ENCODE assay signal across 10 cellular contexts in genomic region chr4:155543126-155543765, GRCh38.
DNase-seq lines count a peak whose midpoint lies in the region; ATAC-seq, FAIRE-seq and TF ChIP-seq lines count a peak whose summit lies in the region.
"Had no signal": no experiment of that assay in that cellular context is flagged by ENCODE, and none has a peak within 500 bp of the region (broad histone marks: within the 10 kb centered on the region; RNA-seq: fewer than 3 reads in every experiment).

No MANE protein-coding gene starts in this region.

- POLR2A ChIA-PET in HepG2 (lab: Yijun Ruan, JAX): no interaction called here

- intact Hi-C loops in sigmoid colon (cut with DNase I): no loop called here
- intact Hi-C loops in HepG2 (cut with micrococcal nuclease; ENCODE audit: unreplicated experiment): no loop called here

- H3K9ac ChIP-seq in HepG2 (ENCODE audit: insufficient read depth, low read depth, low read length): no peak overlapping the region

- no peaks in the 10 kb centered on the region for H4K20me1 ChIP-seq in HepG2 (ENCODE audit: insufficient read depth, low read length)

- peak; percentile 32 for ATAC-seq in GM19468 (IDR thresholded peaks at IDR 0.05; ENCODE audit: extremely low read depth, unreplicated experiment)
- peak; percentile 90 for ATAC-seq in HG03432 (IDR thresholded peaks at IDR 0.05; ENCODE audit: unreplicated experiment)
- ATAC-seq in HepG2: no peak

- no peak overlapping the region for H3K4me2 ChIP-seq in HepG2 (ENCODE audit: low read depth, low read length)

- TF ChIP-seq EP300 in sigmoid colon (IDR thresholded peaks at IDR 0.05) (no peak), HepG2 (IDR thresholded peaks at IDR 0.05; ENCODE audit: low read depth in 2 of 2, low read length in 2 of 2) (no peak), HepG2 (CRISPR knock-in tag; IDR thresholded peaks at IDR 0.05; ENCODE audit: borderline replicate concordance) (no peak)

- H3K27me3 ChIP-seq in sigmoid colon: no peaks in the 10 kb centered on the region
- H3K27me3 ChIP-seq in HepG2 (ENCODE audit: control insufficient read depth in 1 of 2, insufficient read depth in 2 of 2, low read length in 2 of 2): no peaks in the 10 kb centered on the region
- H3K27me3 ChIP-seq: colonic mucosa had no signal

- TF ChIP-seq POLR2A in sigmoid colon (IDR thresholded peaks at IDR 0.05): no peak
- no peak for TF ChIP-seq POLR2A in HepG2 (IDR thresholded peaks at IDR 0.05; ENCODE audit: insufficient read depth in 1 of 2, low read depth in 2 of 2, low read length in 2 of 2)

- H3K4me1 ChIP-seq in sigmoid colon (peaks cover 0 to 5% (median 0%) of the 10 kb centered on the region in 4 donors), HepG2 (ENCODE audit: insufficient read depth, low read length) (no peaks in the 10 kb centered on the region)
- H3K4me1 ChIP-seq: colonic mucosa had no signal

- TF ChIP-seq RAD21 in HepG2 (CRISPR knock-in tag; IDR thresholded peaks at IDR 0.05): no peak

- in situ Hi-C loops in HepG2 (cut with HindIII; ENCODE audit: extremely low pct_ligation_motif_present, low pct_unique_long_range_greater_than_20kb): no loop called here

- H3K4me3 ChIP-seq in sigmoid colon (no peak overlapping the region), HepG2 (replicated peaks in 1 of 3; ENCODE audit: insufficient read depth in 1 of 3, low read depth in 2 of 3, low read length in 3 of 3) (no peak overlapping the region)
- H3K4me3 ChIP-seq: colonic mucosa had no signal

- no peaks in the 10 kb centered on the region for H3K79me2 ChIP-seq in HepG2 (ENCODE audit: insufficient read depth, low read length)

- H3K9me3 ChIP-seq in sigmoid colon (no peaks in the 10 kb centered on the region), HepG2 (ENCODE audit: low read length) (no peaks in the 10 kb centered on the region)
- H3K9me3 ChIP-seq: colonic mucosa had no signal

- no peaks in the 10 kb centered on the region for H3K36me3 ChIP-seq in sigmoid colon
- no peaks in the 10 kb centered on the region for H3K36me3 ChIP-seq in HepG2 (replicated peaks in 1 of 2; ENCODE audit: control insufficient read depth in 1 of 2, insufficient read depth in 2 of 2, low read length in 2 of 2)
- H3K36me3 ChIP-seq: colonic mucosa had no signal

- BruUV-seq in HepG2 (replicated peaks; lab: Mats Ljungman, UMichigan): no TSS peak

- H2AFZ ChIP-seq in HepG2 (ENCODE audit: low read length): no peak overlapping the region

- 38 to 53% methylated on average over 3 of the region's 3 CpGs for WGBS in sigmoid colon, 2 donors
- WGBS in HepG2 (ENCODE audit: low lambda C conversion rate): 0% methylated on average over 3 of the region's 3 CpGs

- no peak overlapping the region for H3K27ac ChIP-seq in sigmoid colon
- no peak overlapping the region for H3K27ac ChIP-seq in HepG2 (ENCODE audit: extremely low read length, insufficient read depth, low read length)
- H3K27ac ChIP-seq: colonic mucosa had no signal

- no peak for FAIRE-seq in HepG2 (lab: Jason Lieb, UNC)
- FAIRE-seq: kidney had no signal

- DNase-seq in Daoy (ENCODE audit: low read depth) (peak; percentile 57), fibroblast of peridontal ligament (ENCODE audit: extremely low read depth) (peak; percentile 22), GM10266 (ENCODE audit: extremely low spot score) (no peak), sigmoid colon (no peak), SW480 (ENCODE audit: low spot score) (no peak), HepG2 (ENCODE audit: low spot score) (no peak)
- DNase-seq: colonic mucosa, kidney had no signal

- TF ChIP-seq CTCF in GM10266 (IDR thresholded peaks at IDR 0.05; ENCODE audit: control insufficient read depth, insufficient read depth, low read depth, missing control alignments): no peak
- no peak for TF ChIP-seq CTCF in sigmoid colon (IDR thresholded peaks at IDR 0.05)
- TF ChIP-seq CTCF in HepG2 (CRISPR knock-in tag; IDR thresholded peaks at IDR 0.05): no peak

- CTCF ChIA-PET in HepG2 (lab: Yijun Ruan, JAX; ENCODE audit: low intra/inter-chr PET ratio, low total read pairs): no interaction called here

TF ChIP-seq in HepG2, 621 proteins besides CTCF, POLR2A, EP300 and RAD21:
- TF ChIP-seq ZMAT3 (CRISPR knock-in tag; conservative IDR thresholded peaks at IDR 0.05) (no peak), JUNB (CRISPR knock-in tag; IDR thresholded peaks at IDR 0.05; ENCODE audit: borderline replicate concordance) (no peak), ZNF777 (CRISPR knock-in tag; IDR thresholded peaks at IDR 0.05) (no peak), ZNF143 (CRISPR knock-in tag; IDR thresholded peaks at IDR 0.05) (no peak), KDM5A (IDR thresholded peaks at IDR 0.05; ENCODE audit: borderline replicate concordance, low read length) (no peak), NAIF1 (CRISPR knock-in tag; IDR thresholded peaks at IDR 0.05; ENCODE audit: borderline replicate concordance) (no peak), ZNF282 (IDR thresholded peaks at IDR 0.05; ENCODE audit: partially characterized antibody) (no peak), SP4 (CRISPR knock-in tag; IDR thresholded peaks at IDR 0.05) (no peak), ZNF660 (CRISPR knock-in tag; IDR thresholded peaks at IDR 0.05; ENCODE audit: borderline replicate concordance, low read depth) (no peak), NR2F1 (CRISPR knock-in tag; IDR thresholded peaks at IDR 0.05) (no peak), ZBED4 (CRISPR knock-in tag; IDR thresholded peaks at IDR 0.05; ENCODE audit: borderline replicate concordance) (no peak), ZNF10 (CRISPR knock-in tag; IDR thresholded peaks at IDR 0.05; ENCODE audit: borderline replicate concordance, low read depth) (no peak), MXD3 (CRISPR knock-in tag; IDR thresholded peaks at IDR 0.05) (no peak), REL (CRISPR knock-in tag; conservative IDR thresholded peaks at IDR 0.05) (no peak), PHF5A (CRISPR knock-in tag; IDR thresholded peaks at IDR 0.05; ENCODE audit: low read depth, unreplicated experiment) (no peak), BRD4 (CRISPR knock-in tag; IDR thresholded peaks at IDR 0.05) (no peak), REXO4 (CRISPR knock-in tag; IDR thresholded peaks at IDR 0.05; ENCODE audit: borderline replicate concordance) (no peak)
- TF ChIP-seq, protein P1, sequence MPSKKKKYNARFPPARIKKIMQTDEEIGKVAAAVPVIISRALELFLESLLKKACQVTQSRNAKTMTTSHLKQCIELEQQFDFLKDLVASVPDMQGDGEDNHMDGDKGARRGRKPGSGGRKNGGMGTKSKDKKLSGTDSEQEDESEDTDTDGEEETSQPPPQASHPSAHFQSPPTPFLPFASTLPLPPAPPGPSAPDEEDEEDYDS (CRISPR knock-in tag; IDR thresholded peaks at IDR 0.05): no peak
- TF ChIP-seq, protein P2, sequence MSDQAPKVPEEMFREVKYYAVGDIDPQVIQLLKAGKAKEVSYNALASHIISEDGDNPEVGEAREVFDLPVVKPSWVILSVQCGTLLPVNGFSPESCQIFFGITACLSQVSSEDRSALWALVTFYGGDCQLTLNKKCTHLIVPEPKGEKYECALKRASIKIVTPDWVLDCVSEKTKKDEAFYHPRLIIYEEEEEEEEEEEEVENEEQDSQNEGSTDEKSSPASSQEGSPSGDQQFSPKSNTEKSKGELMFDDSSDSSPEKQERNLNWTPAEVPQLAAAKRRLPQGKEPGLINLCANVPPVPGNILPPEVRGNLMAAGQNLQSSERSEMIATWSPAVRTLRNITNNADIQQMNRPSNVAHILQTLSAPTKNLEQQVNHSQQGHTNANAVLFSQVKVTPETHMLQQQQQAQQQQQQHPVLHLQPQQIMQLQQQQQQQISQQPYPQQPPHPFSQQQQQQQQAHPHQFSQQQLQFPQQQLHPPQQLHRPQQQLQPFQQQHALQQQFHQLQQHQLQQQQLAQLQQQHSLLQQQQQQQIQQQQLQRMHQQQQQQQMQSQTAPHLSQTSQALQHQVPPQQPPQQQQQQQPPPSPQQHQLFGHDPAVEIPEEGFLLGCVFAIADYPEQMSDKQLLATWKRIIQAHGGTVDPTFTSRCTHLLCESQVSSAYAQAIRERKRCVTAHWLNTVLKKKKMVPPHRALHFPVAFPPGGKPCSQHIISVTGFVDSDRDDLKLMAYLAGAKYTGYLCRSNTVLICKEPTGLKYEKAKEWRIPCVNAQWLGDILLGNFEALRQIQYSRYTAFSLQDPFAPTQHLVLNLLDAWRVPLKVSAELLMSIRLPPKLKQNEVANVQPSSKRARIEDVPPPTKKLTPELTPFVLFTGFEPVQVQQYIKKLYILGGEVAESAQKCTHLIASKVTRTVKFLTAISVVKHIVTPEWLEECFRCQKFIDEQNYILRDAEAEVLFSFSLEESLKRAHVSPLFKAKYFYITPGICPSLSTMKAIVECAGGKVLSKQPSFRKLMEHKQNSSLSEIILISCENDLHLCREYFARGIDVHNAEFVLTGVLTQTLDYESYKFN (CRISPR knock-in tag; conservative IDR thresholded peaks at IDR 0.05): no peak

Comparison
In these comparisons a context has a peak if more than half of its experiments do, and no peak if none do; other contexts are left out.
1. DNase-seq: peak in Daoy (single experiment) and fibroblast of peridontal ligament (single experiment); none in GM10266 (single experiment), sigmoid colon (single experiment), SW480 (single experiment) and HepG2 (single experiment).